In the genomic region with DNA sequence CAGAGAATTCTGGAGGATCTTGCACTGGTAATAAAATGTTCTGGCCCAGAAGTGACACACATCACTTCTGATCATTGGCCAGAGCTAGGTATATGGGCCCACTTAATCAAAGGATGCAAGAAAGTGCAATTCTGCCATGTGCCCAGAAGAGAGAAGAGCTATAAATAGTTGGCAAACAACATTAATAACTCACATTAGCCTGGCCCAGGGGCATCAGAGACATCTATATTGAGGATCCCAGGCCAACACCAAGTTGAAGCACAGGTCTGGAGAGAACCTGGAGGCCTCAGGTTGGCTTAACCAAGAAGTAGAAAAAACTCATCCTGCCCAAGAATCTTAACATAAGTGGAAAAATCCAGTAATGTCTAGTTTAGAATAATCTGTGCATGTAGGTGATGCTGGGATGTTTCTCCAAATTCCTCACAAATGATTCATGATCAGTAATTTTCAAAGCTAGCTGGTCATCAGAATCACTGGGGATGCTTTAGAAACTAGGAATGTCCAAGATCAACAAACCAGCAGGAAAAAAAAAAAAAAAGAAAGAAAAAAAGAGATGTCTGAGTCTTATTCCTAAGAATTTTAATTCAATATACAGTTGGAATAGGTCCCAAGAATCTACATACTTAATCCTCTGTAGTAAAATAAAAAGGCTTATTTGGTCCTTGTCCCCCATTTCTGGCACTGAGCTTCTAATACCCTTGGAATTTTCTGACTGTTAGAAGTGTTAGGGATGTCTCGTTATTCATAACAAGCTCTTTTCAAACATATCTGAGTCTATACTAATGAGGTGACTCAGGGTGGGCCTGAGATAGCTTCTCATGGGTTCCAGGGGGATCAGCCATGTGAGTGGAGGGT, we compare ENCODE assay signal across 14 cellular contexts. TPM values are rescaled to one million over a fixed set of nuclear protein-coding genes. Genes with fewer than 3 reads are reported as not detected.
A peak's percentile ranks its signal among the peaks of the same experiment; 100 is the strongest.
DNase-seq lines count a peak whose midpoint lies in the region; ATAC-seq and FAIRE-seq lines count a peak whose summit lies in the region.
"Had no signal": no experiment of that assay in that cellular context is flagged by ENCODE, and none has a peak within 500 bp of the region (broad histone marks: within the 10 kb centered on the region; RNA-seq: fewer than 3 reads in every experiment).

No MANE protein-coding gene starts in this region.

- no peaks in the 10 kb centered on the region for H3K79me1 ChIP-seq in mesenchymal stem cell (replicated peaks; ENCODE audit: low read length, poor library complexity, severe bottlenecking)

- no peak overlapping the region for H3K14ac ChIP-seq in mesenchymal stem cell (ENCODE audit: low read length in 2 of 2)

- no peaks in the 10 kb centered on the region for H3K27me3 ChIP-seq in mesenchymal stem cell (ENCODE audit: control insufficient read depth in 1 of 2, insufficient read depth in 1 of 2, low read length in 2 of 2)
- H3K27me3 ChIP-seq: hepatocyte had no signal

- no peaks in the 10 kb centered on the region for H3K9me3 ChIP-seq in mesenchymal stem cell (ENCODE audit: control insufficient read depth, low read length)

- no peak for FAIRE-seq in HTR-8/SVneo (lab: Jason Lieb, UNC)

- no peak overlapping the region for H2BK120ac ChIP-seq in mesenchymal stem cell (ENCODE audit: low read depth, low read length)

- no peak overlapping the region for H3K4ac ChIP-seq in mesenchymal stem cell (ENCODE audit: low read depth in 1 of 2, low read length in 2 of 2)

- H3K9ac ChIP-seq in mesenchymal stem cell (ENCODE audit: low read length) = peak overlapping the region; percentile 36

- H3K4me3 ChIP-seq in mesenchymal stem cell (ENCODE audit: insufficient read depth in 1 of 2, low read depth in 1 of 2, low read length in 2 of 2) = no peak overlapping the region
- H3K4me3 ChIP-seq: hepatocyte had no signal

- no peak overlapping the region for H2AFZ ChIP-seq in mesenchymal stem cell (ENCODE audit: low read depth, low read length)
- H2AFZ ChIP-seq: hepatocyte had no signal

- no CpG with 5 or more reads among the region's 1 CpG for WGBS in mesenchymal stem cell

- peaks cover 11% of the 10 kb centered on the region for H3K4me1 ChIP-seq in mesenchymal stem cell (ENCODE audit: control insufficient read depth, insufficient read depth, low read depth, low read length)

- peak overlapping the region; percentile 80 for H2BK5ac ChIP-seq in mesenchymal stem cell (ENCODE audit: low read depth, low read length, poor library complexity, severe bottlenecking)

- no peaks in the 10 kb centered on the region for H3K36me3 ChIP-seq in mesenchymal stem cell (ENCODE audit: control insufficient read depth in 1 of 2, insufficient read depth in 2 of 2, low read depth in 1 of 2, low read length in 2 of 2)

- no peak for ATAC-seq in GM18520 (IDR thresholded peaks at IDR 0.05; ENCODE audit: unreplicated experiment)
- ATAC-seq in GM18519 (IDR thresholded peaks at IDR 0.05; ENCODE audit: low FRiP score, unreplicated experiment) = no peak
- ATAC-seq: activated CD8-positive, alpha-beta T cell treated with anti-CD3 and anti-CD28 coated beads, Interleukin-2, amount 10 ng/mL, durations not matched to agents 7 days and 5 days; stimulated activated memory B cell treated with anti-CD40 and anti-IgM and Interleukin-4, amounts not matched to agents 10 μg/mL and 1 μg/mL and 100 μg/mL, for 72 hours had no signal

- H2AK5ac ChIP-seq in mesenchymal stem cell (ENCODE audit: low read length, severe bottlenecking) = peak overlapping the region; percentile 86

- H2BK15ac ChIP-seq in mesenchymal stem cell (ENCODE audit: low read depth, poor library complexity, severe bottlenecking) = no peak overlapping the region

- peak overlapping the region; percentile 97 for H3K27ac ChIP-seq in mesenchymal stem cell (ENCODE audit: low read length, poor library complexity, severe bottlenecking)
- H3K27ac ChIP-seq: hepatocyte had no signal

- H4K8ac ChIP-seq in mesenchymal stem cell (ENCODE audit: low read length) = no peak overlapping the region

- H3K4me2 ChIP-seq in mesenchymal stem cell (ENCODE audit: low read length, poor library complexity, severe bottlenecking) = no peak overlapping the region
- H3K4me2 ChIP-seq: hepatocyte had no signal

- no peak overlapping the region for H3K23ac ChIP-seq in mesenchymal stem cell (ENCODE audit: low read length in 2 of 2)

- H4K91ac ChIP-seq in mesenchymal stem cell (ENCODE audit: low read length) = no peak overlapping the region

- DNase-seq in AG08396 (ENCODE audit: low spot score) (peak; percentile 56), HTR-8/SVneo (ENCODE audit: insufficient read length, low spot score) (peak; percentile 48), cerebellar cortex (ENCODE audit: low spot score) (peak; percentile 40), mesenchymal stem cell (peak; percentile 33), HUDEP-2 (lab: John Stamatoyannopoulos, UW; ENCODE audit: unreplicated experiment in 76 of 76) (no peak), NCI-H1092 treated with DMSO at 0.1 percent for 48 hours (lab: John Stamatoyannopoulos, UW) (no peak)
- DNase-seq: activated CD8-positive, alpha-beta T cell treated with anti-CD3 and anti-CD28 coated beads, Interleukin-2, amount 10 ng/mL, durations not matched to agents 7 days and 5 days; NCI-H2171; occipital lobe; stimulated activated CD4-positive, alpha-beta T cell treated with anti-CD3 and anti-CD28 coated beads, Interleukin-2, amount 100 ng/mL, for 24 hours had no signal

- no peak overlapping the region for H3K18ac ChIP-seq in mesenchymal stem cell (ENCODE audit: low read depth in 1 of 2, low read length in 2 of 2)

- no peak overlapping the region for H2BK12ac ChIP-seq in mesenchymal stem cell (ENCODE audit: low read length in 2 of 2)

RNA-seq across cellular contexts. Expression of a gene that starts 35.0 kb away (rescaled TPM):
- 27.8 TPM for polyA plus RNA-seq in mesenchymal stem cell (2013, experiment 1 of 2)
- 27.9 TPM for polyA plus RNA-seq in mesenchymal stem cell (2013, experiment 2 of 2)

RNA-seq across cellular contexts. Expression of a gene that starts 50.8 kb away (rescaled TPM):
- polyA plus RNA-seq in mesenchymal stem cell (2013, experiment 1 of 2) = 32.6 TPM
- polyA plus RNA-seq in mesenchymal stem cell (2013, experiment 2 of 2) = 32.9 TPM

Comparison
In these comparisons a context has a peak if more than half of its experiments do, and no peak if none do; other contexts are left out.
1. DNase-seq: peak in AG08396 (single experiment), HTR-8/SVneo (single experiment), cerebellar cortex (single experiment) and mesenchymal stem cell (single experiment); none in HUDEP-2 (0 of 76) and NCI-H1092 treated with DMSO at 0.1 percent for 48 hours (single experiment).